Comparison of ENCODE assay signal across 10 cellular contexts in the genomic region with DNA sequence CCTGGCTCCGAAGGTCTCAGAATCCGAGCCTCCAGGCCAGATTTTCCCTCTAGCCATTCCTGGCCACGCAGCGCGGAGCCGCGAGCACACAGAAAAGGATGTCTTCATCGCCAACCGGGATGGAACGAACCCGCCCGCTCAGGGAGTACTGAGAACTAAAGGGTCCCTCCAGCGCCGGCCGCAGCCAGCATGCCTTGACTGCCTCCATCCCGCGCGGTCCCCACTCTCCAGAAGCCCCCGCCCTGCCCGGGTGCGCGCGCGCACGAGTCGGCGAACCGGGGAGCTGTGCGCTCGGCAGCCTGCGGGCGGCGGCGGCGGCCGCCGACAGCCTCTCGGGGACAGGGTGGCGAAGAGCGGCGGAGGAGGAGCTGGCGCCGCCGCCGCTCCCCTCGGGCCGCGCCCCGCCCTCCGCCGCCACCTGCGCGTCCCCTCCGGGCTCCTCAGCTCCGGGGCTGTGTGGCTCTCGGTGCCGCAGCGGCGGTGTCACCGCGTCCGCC. TPM values are rescaled to one million over a fixed set of nuclear protein-coding genes. Genes with fewer than 3 reads are reported as not detected.
DNase-seq lines count a peak whose midpoint lies in the region; ATAC-seq and TF ChIP-seq lines count a peak whose summit lies in the region.
"Had no signal": no experiment of that assay in that cellular context is flagged by ENCODE, and none has a peak within 500 bp of the region (broad histone marks: within the 10 kb centered on the region; RNA-seq: fewer than 3 reads in every experiment).

No MANE protein-coding gene starts in this region.

- H3K4me3 ChIP-seq in HUES64 (ENCODE audit: low read length), result peak overlapping the region; percentile 75
- peak overlapping the region; percentile 59 for H3K4me3 ChIP-seq in smooth muscle cell

- under 1% methylated on average over 62 of the region's 62 CpGs for WGBS in HUES64
- under 1% methylated on average over 53 of the region's 62 CpGs for WGBS in smooth muscle cell (ENCODE audit: low lambda C conversion rate)

- H3K4me2 ChIP-seq in smooth muscle cell, result peak overlapping the region; percentile 95

- H3K36me3 ChIP-seq in HUES64 (ENCODE audit: insufficient read depth, low read length) (no peaks in the 10 kb centered on the region), smooth muscle cell (ENCODE audit: low read depth) (no peaks in the 10 kb centered on the region)

- H3K9ac ChIP-seq in HUES64 (ENCODE audit: low read depth, low read length) (peak overlapping the region; percentile 75), smooth muscle cell (ENCODE audit: low read depth) (no peak overlapping the region)

- H3F3A ChIP-seq in smooth muscle cell (ENCODE audit: low read depth), result no peaks in the 10 kb centered on the region

- H3K4me1 ChIP-seq in HUES64 (ENCODE audit: insufficient read depth, low read length) (peaks cover 26% of the 10 kb centered on the region), smooth muscle cell (ENCODE audit: low read depth) (peaks cover 16% of the 10 kb centered on the region)

- in situ Hi-C loops in GM13976 (cut with MboI; ENCODE audit: low sequenced_read_pairs, unreplicated experiment), result no loop called here

- no peaks in the 10 kb centered on the region for H3K9me3 ChIP-seq in HUES64 (ENCODE audit: insufficient read depth, low read depth, low read length)
- H3K9me3 ChIP-seq in smooth muscle cell (replicated peaks; ENCODE audit: low read depth), result no peaks in the 10 kb centered on the region

- TF ChIP-seq CTCF in smooth muscle cell (IDR thresholded peaks at IDR 0.05; ENCODE audit: borderline replicate concordance, insufficient read depth, poor library complexity, severe bottlenecking), result no peak
- no peak for TF ChIP-seq CTCF in GM13976 (IDR thresholded peaks at IDR 0.05; ENCODE audit: borderline replicate concordance, control extremely low read depth, extremely low read depth, insufficient read depth, missing control alignments)

- DNase-seq in iris pigment epithelial cell (ENCODE audit: low read depth) (peak; percentile 15), smooth muscle cell (lab: John Stamatoyannopoulos, UW; ENCODE audit: unreplicated experiment) (no peak), pons (ENCODE audit: low spot score) (no peak), GM13976 (ENCODE audit: low spot score) (no peak), HUDEP-2 (lab: John Stamatoyannopoulos, UW; ENCODE audit: unreplicated experiment in 76 of 76) (no peak)
- DNase-seq: activated effector memory CD4-positive, alpha-beta T cell treated with anti-CD3 and anti-CD28 coated beads, Interleukin-2, amount 50 U/mL, for 16 hours; NCI-H1417 treated with DMSO at 0.1 percent for 48 hours had no signal

- peak overlapping the region; percentile 81 for H2AFZ ChIP-seq in smooth muscle cell (ENCODE audit: low read depth)

- no peak for ATAC-seq in HG03159 (IDR thresholded peaks at IDR 0.05; ENCODE audit: unreplicated experiment)

- no peaks in the 10 kb centered on the region for H4K20me1 ChIP-seq in smooth muscle cell (ENCODE audit: low read depth)

- H3K27ac ChIP-seq in HUES64 (ENCODE audit: low read depth, low read length) (peak overlapping the region; percentile 57; the same call in 1 of the 2 replicates), angular gyrus (ENCODE audit: low read depth, low read length) (peak overlapping the region; percentile 68), smooth muscle cell (ENCODE audit: low read depth) (no peak overlapping the region)

- peaks cover 14% of the 10 kb centered on the region for H3K27me3 ChIP-seq in HUES64 (ENCODE audit: insufficient read depth, low read length)
- peaks cover 76% of the 10 kb centered on the region for H3K27me3 ChIP-seq in smooth muscle cell (ENCODE audit: low read depth)

- no peaks in the 10 kb centered on the region for H3K79me2 ChIP-seq in smooth muscle cell (ENCODE audit: low read depth)

RNA-seq across cellular contexts. Expression of gene GALNT17, which starts 0.6 kb away (rescaled TPM):
- polyA plus RNA-seq in HUES64 (2013, experiment 1 of 2), result 23.7 TPM
- polyA plus RNA-seq in HUES64 (2013, experiment 2 of 2), result 31.4 TPM
- total RNA-seq in smooth muscle cell, result 0.45 and 2.0 TPM in 2 replicates
- 0.34 and 0.38 TPM in 2 replicates for polyA plus RNA-seq in smooth muscle cell
